ENCODE assay signal across 21 cellular contexts in the genomic region with DNA sequence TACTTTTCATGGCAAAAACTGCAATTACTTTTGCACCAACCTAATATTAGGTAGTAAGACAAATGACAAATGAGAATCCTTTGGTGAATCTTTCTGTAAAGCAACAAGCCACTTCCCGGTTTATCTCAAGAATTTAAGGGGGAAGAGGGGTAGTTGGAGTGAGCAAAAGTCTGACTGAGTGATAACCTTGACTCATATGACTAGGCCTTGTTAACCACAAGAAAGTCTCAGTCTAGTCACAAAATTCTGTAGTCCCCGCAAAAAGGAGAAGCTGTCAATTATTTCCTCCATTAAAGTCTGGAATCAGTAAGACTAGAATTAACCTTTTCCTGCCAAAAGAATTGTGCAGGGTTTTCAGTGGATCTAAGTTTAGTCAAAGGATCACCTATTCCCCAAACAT.
A peak's percentile ranks its signal among the peaks of the same experiment; 100 is the strongest.
DNase-seq lines count a peak whose midpoint lies in the region; ATAC-seq, FAIRE-seq and TF ChIP-seq lines count a peak whose summit lies in the region.
"Had no signal": no experiment of that assay in that cellular context is flagged by ENCODE, and none has a peak within 500 bp of the region (broad histone marks: within the 10 kb centered on the region; RNA-seq: fewer than 3 reads in every experiment).

No MANE protein-coding gene starts in this region.

- no peaks in the 10 kb centered on the region for H3K4me1 ChIP-seq in K562 (replicated peaks in 1 of 2; ENCODE audit: control insufficient read depth in 2 of 2, insufficient read depth in 2 of 2, low read length in 2 of 2)
- H3K4me1 ChIP-seq: ascending aorta, Caco-2, heart right ventricle had no signal

- no peak overlapping the region for H3K9ac ChIP-seq in K562 (ENCODE audit: insufficient read depth in 1 of 2, low read depth in 2 of 2, low read length in 2 of 2)

- POLR2A ChIA-PET in K562 (lab: Yijun Ruan, JAX) = interaction anchor here (0.7 kb wide), 1 partner anchor 68 kb away, joined by 3 read pairs; no protein-coding TSS in a partner anchor

- no peak overlapping the region for H2AFZ ChIP-seq in K562 (ENCODE audit: low read depth, low read length)
- H2AFZ ChIP-seq: GM23338 had no signal

- no peak for TF ChIP-seq CTCF in K562 (IDR thresholded peaks at IDR 0.05 in 2 of 3, conservative IDR thresholded peaks at IDR 0.05 in 1 of 3; ENCODE audit: insufficient read depth in 2 of 3, low read depth in 1 of 3, low read length in 3 of 3)

- H3K79me2 ChIP-seq in K562 (ENCODE audit: control insufficient read depth, insufficient read depth, low read length) = no peaks in the 10 kb centered on the region

- no peak overlapping the region for H3K4me3 ChIP-seq in K562
- H3K4me3 ChIP-seq: ascending aorta, GM23338, heart right ventricle, lung, testis had no signal

- H3K9me1 ChIP-seq in K562 (ENCODE audit: control insufficient read depth, insufficient read depth, low read length) = no peaks in the 10 kb centered on the region

- no peaks in the 10 kb centered on the region for H3K9me3 ChIP-seq in K562 (replicated peaks; ENCODE audit: control insufficient read depth, insufficient read depth, low read depth, low read length)
- H3K9me3 ChIP-seq: ascending aorta, Caco-2, heart right ventricle, testis had no signal

- intact Hi-C loops in K562 (cut with micrococcal nuclease) = no loop called here

- 0% methylated on average over 2 of the region's 2 CpGs for WGBS in K562 (ENCODE audit: insufficient coverage, low coverage, missing lambda C conversion rate)

- DNase-seq in MV-4-11 (lab: John Stamatoyannopoulos, UW) (peak; percentile 91), K562 (ENCODE audit: extremely low read depth in 1 of 4, low spot score in 3 of 4) (no peak), nucleus accumbens (lab: John Stamatoyannopoulos, UW) (no peak), NCI-H524 (lab: John Stamatoyannopoulos, UW) (no peak), AG08396 (ENCODE audit: low spot score) (no peak)
- DNase-seq: activated gamma-delta T cell treated with Interleukin-2 at 50 U/mL for 16 hours; Caco-2; EL; heart right ventricle; naive B cell; NCI-H1048; stimulated activated CD4-positive, alpha-beta T cell treated with anti-CD3 and anti-CD28 coated beads, Interleukin-4, amount 100 ng/mL, for 1 hour; testis had no signal

- ATAC-seq in GM18520 (IDR thresholded peaks at IDR 0.05; ENCODE audit: unreplicated experiment) = peak; percentile 38
- peak; percentile 55 for ATAC-seq in HG02870 (IDR thresholded peaks at IDR 0.05; ENCODE audit: unreplicated experiment)
- no peak for ATAC-seq in K562
- ATAC-seq in HG02852 (IDR thresholded peaks at IDR 0.05; ENCODE audit: unreplicated experiment) = no peak
- ATAC-seq: GM23338, heart right ventricle had no signal

- no peak for TF ChIP-seq RAD21 in K562 (CRISPR knock-in tag; conservative IDR thresholded peaks at IDR 0.05 in 1 of 2, IDR thresholded peaks at IDR 0.05 in 1 of 2)

- H3K27me3 ChIP-seq in K562 (ENCODE audit: control insufficient read depth in 2 of 2, insufficient read depth in 2 of 2, low read length in 2 of 2) = no peaks in the 10 kb centered on the region; a peak in 1 of 5 replicates
- H3K27me3 ChIP-seq: ascending aorta, heart right ventricle, testis had no signal

- H4K20me1 ChIP-seq in K562 (replicated peaks; ENCODE audit: control insufficient read depth, insufficient read depth, low read length) = no peaks in the 10 kb centered on the region

- TF ChIP-seq EP300 in K562 (IDR thresholded peaks at IDR 0.05; ENCODE audit: low read length) = no peak

- no peak overlapping the region for H3K4me2 ChIP-seq in K562 (ENCODE audit: insufficient read depth, low read length)
- H3K4me2 ChIP-seq: GM23338 had no signal

- FAIRE-seq in K562 (lab: Jason Lieb, UNC) = no peak

- CTCF ChIA-PET in K562 (lab: Yijun Ruan, JAX; ENCODE audit: low intra/inter-chr PET ratio) = no interaction called here

- in situ Hi-C loops in K562 (cut with MboI) = no loop called here

- no peak for TF ChIP-seq POLR2A in K562 (conservative IDR thresholded peaks at IDR 0.05)

- no peaks in the 10 kb centered on the region for H3K36me3 ChIP-seq in K562 (ENCODE audit: control insufficient read depth, insufficient read depth, low read length)
- H3K36me3 ChIP-seq: ascending aorta, heart right ventricle had no signal

- no TSS peak for BruUV-seq in K562 (replicated peaks; lab: Mats Ljungman, UMichigan)

- H3K27ac ChIP-seq in K562 (ENCODE audit: extremely low read depth, low read depth, low read length) = no peak overlapping the region
- H3K27ac ChIP-seq: ascending aorta, heart right ventricle, RWPE1, testis, VCaP had no signal

TF ChIP-seq in K562, 482 proteins besides CTCF, POLR2A, EP300 and RAD21:
- TF ChIP-seq, protein P1, sequence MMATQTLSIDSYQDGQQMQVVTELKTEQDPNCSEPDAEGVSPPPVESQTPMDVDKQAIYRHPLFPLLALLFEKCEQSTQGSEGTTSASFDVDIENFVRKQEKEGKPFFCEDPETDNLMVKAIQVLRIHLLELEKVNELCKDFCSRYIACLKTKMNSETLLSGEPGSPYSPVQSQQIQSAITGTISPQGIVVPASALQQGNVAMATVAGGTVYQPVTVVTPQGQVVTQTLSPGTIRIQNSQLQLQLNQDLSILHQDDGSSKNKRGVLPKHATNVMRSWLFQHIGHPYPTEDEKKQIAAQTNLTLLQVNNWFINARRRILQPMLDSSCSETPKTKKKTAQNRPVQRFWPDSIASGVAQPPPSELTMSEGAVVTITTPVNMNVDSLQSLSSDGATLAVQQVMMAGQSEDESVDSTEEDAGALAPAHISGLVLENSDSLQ (IDR thresholded peaks at IDR 0.05) = peak; percentile 6; the same call in 1 of the 2 replicates
- TF ChIP-seq MAFG (tag; conservative IDR thresholded peaks at IDR 0.05) (no peak), RFX5 (IDR thresholded peaks at IDR 0.05; ENCODE audit: low read depth, low read length) (no peak)
- TF ChIP-seq, protein P2, sequence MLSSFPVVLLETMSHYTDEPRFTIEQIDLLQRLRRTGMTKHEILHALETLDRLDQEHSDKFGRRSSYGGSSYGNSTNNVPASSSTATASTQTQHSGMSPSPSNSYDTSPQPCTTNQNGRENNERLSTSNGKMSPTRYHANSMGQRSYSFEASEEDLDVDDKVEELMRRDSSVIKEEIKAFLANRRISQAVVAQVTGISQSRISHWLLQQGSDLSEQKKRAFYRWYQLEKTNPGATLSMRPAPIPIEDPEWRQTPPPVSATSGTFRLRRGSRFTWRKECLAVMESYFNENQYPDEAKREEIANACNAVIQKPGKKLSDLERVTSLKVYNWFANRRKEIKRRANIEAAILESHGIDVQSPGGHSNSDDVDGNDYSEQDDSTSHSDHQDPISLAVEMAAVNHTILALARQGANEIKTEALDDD (IDR thresholded peaks at IDR 0.05) = peak; percentile 87
TF ChIP-seq in K562: peak in this region for 2.

Comparison
In these comparisons a context has a peak if more than half of its experiments do, and no peak if none do; other contexts are left out.
1. ATAC-seq: peak in GM18520 (single experiment) and HG02870 (single experiment); none in K562 (single experiment) and HG02852 (single experiment).